In the genomic region with DNA sequence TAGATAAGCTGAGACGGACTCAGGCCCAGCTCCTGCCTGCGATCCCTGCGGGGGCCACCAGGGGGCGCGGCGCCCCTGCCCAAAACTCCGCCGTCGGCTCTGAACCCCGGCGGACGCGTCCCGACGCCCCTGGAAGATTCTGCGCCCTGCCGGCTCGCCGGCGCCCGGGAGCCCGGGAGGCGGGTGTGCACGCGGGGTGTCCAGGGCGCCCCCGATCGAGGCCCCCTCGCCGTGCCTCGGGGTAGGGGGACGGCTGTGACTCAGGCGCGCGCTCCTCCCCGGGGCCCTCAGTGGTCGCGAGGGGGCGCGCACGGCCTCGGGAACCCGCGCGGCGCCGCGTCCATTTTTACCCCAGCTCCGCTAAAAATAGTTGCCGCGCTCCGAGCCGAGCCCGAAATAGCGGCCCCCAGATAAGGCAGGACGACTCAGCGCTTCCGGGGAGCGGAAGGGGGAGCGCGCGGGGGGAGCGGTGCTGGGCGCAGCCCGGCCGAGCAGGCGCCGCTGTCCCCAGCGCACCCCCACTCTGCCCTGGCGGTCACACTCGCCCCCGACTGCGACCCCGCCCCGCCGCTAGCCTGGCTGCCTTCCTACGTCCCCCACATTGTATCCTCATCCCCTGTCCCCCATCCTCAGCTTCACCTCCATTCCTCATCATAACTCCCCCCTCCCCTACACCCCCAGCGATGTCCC, we compare ENCODE assay signal across 1 cellular context.
A peak's percentile ranks its signal among the peaks of the same experiment; 100 is the strongest.
TF ChIP-seq lines count a peak whose summit lies in the region.

No MANE protein-coding gene starts in this region.

TF ChIP-seq in GM12878, 131 proteins besides CTCF, POLR2A, EP300 and RAD21 (continued from another document and continues in another):
- TF ChIP-seq BCLAF1 (IDR thresholded peaks at IDR 0.05) (no peak), ASH2L (IDR thresholded peaks at IDR 0.05; ENCODE audit: borderline replicate concordance, low read depth) (peak; percentile 78; the same call in 1 of the 2 replicates), STAT1 (conservative IDR thresholded peaks at IDR 0.05) (peak; percentile 93; the same call in 1 of the 2 replicates), MYB (IDR thresholded peaks at IDR 0.05; ENCODE audit: borderline replicate concordance, low read depth, low read length) (no peak), STAT3 (IDR thresholded peaks at IDR 0.05; ENCODE audit: low read depth, low read length) (no peak), MAX (IDR thresholded peaks at IDR 0.05; ENCODE audit: low read depth, low read length) (no peak), NRF1 (conservative IDR thresholded peaks at IDR 0.05; ENCODE audit: low read depth, low read length) (no peak), TCF12 (IDR thresholded peaks at IDR 0.05; ENCODE audit: low read depth, low read length) (0 out of 2 replicates have a peak, but pooled peaks have one; percentile 21), IKZF1 (conservative IDR thresholded peaks at IDR 0.05) (peak; percentile 97), RB1 (IDR thresholded peaks at IDR 0.05; ENCODE audit: borderline replicate concordance) (peak; percentile 92), BHLHE40 (IDR thresholded peaks at IDR 0.05; ENCODE audit: borderline replicate concordance in 1 of 2, low read depth in 2 of 2, low read length in 1 of 2) (peak; percentile 18 to 74; a peak in 2 of 4 replicates), MEF2A (IDR thresholded peaks at IDR 0.05; ENCODE audit: insufficient read depth, low read depth, low read length) (peak; percentile 99), RBBP5 (conservative IDR thresholded peaks at IDR 0.05) (0 out of 2 replicates have a peak, but pooled peaks have one; percentile 49), RCOR1 (conservative IDR thresholded peaks at IDR 0.05; ENCODE audit: low read depth, low read length) (no peak; the same call in 1 of the 2 replicates), ZNF384 (IDR thresholded peaks at IDR 0.05; ENCODE audit: borderline replicate concordance, low read depth, low read length) (no peak), ZNF24 (IDR thresholded peaks at IDR 0.05) (0 out of 2 replicates have a peak, but pooled peaks have one; percentile 72), NR2C1 (IDR thresholded peaks at IDR 0.05) (peak; percentile 43; the same call in 1 of the 2 replicates), BRCA1 (IDR thresholded peaks at IDR 0.05; ENCODE audit: low read depth, low read length) (no peak), YY1 (IDR thresholded peaks at IDR 0.05; ENCODE audit: low read depth, low read length) (peak; percentile 91), MXI1 (IDR thresholded peaks at IDR 0.05; ENCODE audit: low read depth, low read length) (no peak), BACH1 (IDR thresholded peaks at IDR 0.05; ENCODE audit: borderline replicate concordance) (peak; percentile 75; the same call in 1 of the 2 replicates), GATAD2B (conservative IDR thresholded peaks at IDR 0.05; ENCODE audit: low read depth) (peak; percentile 99), IKZF2 (IDR thresholded peaks at IDR 0.05) (no peak), KAT2A (conservative IDR thresholded peaks at IDR 0.05; ENCODE audit: control insufficient read depth, low read depth, low read length) (no peak), FOS (IDR thresholded peaks at IDR 0.05; ENCODE audit: borderline replicate concordance, extremely low read depth, insufficient read length) (no peak), EGR1 (IDR thresholded peaks at IDR 0.05; ENCODE audit: borderline replicate concordance in 1 of 2, low read depth in 2 of 2, low read length in 2 of 2) (no peak), SIX5 (IDR thresholded peaks at IDR 0.05; ENCODE audit: low read depth, low read length, severe bottlenecking) (peak; percentile 16), IRF4 (IDR thresholded peaks at IDR 0.05; ENCODE audit: low read depth, low read length) (no peak), PRDM15 (CRISPR knock-in tag; IDR thresholded peaks at IDR 0.05) (no peak), PAX8 (IDR thresholded peaks at IDR 0.05) (no peak), FOXK2 (IDR thresholded peaks at IDR 0.05) (no peak), NBN (IDR thresholded peaks at IDR 0.05) (no peak), MTA3 (IDR thresholded peaks at IDR 0.05; ENCODE audit: borderline replicate concordance, low read length) (no peak), CREM (IDR thresholded peaks at IDR 0.05; ENCODE audit: low read depth) (0 out of 2 replicates have a peak, but pooled peaks have one; percentile 32), SREBF1 (IDR thresholded peaks at IDR 0.05; ENCODE audit: low read length) (no peak), HDAC6 (IDR thresholded peaks at IDR 0.05; ENCODE audit: unreplicated experiment) (no peak), EZH2 (IDR thresholded peaks at IDR 0.05; ENCODE audit: borderline replicate concordance, control insufficient read depth, low read depth, low read length) (no peak), CBX3 (IDR thresholded peaks at IDR 0.05; ENCODE audit: borderline replicate concordance, low read depth) (no peak), MYC (IDR thresholded peaks at IDR 0.05; ENCODE audit: insufficient read depth, insufficient read length, insufficient replicate concordance, low read length, severe bottlenecking) (no peak), TBL1XR1 (IDR thresholded peaks at IDR 0.05; ENCODE audit: low read depth, low read length) (peak; percentile 87)
- TF ChIP-seq, protein P1, sequence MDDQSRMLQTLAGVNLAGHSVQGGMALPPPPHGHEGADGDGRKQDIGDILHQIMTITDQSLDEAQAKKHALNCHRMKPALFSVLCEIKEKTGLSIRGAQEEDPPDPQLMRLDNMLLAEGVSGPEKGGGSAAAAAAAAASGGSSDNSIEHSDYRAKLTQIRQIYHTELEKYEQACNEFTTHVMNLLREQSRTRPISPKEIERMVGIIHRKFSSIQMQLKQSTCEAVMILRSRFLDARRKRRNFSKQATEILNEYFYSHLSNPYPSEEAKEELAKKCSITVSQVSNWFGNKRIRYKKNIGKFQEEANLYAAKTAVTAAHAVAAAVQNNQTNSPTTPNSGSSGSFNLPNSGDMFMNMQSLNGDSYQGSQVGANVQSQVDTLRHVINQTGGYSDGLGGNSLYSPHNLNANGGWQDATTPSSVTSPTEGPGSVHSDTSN (IDR thresholded peaks at IDR 0.05; ENCODE audit: insufficient replicate concordance, low read depth, low read length): no peak
- TF ChIP-seq, protein P2, sequence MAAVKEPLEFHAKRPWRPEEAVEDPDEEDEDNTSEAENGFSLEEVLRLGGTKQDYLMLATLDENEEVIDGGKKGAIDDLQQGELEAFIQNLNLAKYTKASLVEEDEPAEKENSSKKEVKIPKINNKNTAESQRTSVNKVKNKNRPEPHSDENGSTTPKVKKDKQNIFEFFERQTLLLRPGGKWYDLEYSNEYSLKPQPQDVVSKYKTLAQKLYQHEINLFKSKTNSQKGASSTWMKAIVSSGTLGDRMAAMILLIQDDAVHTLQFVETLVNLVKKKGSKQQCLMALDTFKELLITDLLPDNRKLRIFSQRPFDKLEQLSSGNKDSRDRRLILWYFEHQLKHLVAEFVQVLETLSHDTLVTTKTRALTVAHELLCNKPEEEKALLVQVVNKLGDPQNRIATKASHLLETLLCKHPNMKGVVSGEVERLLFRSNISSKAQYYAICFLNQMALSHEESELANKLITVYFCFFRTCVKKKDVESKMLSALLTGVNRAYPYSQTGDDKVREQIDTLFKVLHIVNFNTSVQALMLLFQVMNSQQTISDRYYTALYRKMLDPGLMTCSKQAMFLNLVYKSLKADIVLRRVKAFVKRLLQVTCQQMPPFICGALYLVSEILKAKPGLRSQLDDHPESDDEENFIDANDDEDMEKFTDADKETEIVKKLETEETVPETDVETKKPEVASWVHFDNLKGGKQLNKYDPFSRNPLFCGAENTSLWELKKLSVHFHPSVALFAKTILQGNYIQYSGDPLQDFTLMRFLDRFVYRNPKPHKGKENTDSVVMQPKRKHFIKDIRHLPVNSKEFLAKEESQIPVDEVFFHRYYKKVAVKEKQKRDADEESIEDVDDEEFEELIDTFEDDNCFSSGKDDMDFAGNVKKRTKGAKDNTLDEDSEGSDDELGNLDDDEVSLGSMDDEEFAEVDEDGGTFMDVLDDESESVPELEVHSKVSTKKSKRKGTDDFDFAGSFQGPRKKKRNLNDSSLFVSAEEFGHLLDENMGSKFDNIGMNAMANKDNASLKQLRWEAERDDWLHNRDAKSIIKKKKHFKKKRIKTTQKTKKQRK (IDR thresholded peaks at IDR 0.05; ENCODE audit: low read depth, low read length): no peak
- TF ChIP-seq, protein P3, sequence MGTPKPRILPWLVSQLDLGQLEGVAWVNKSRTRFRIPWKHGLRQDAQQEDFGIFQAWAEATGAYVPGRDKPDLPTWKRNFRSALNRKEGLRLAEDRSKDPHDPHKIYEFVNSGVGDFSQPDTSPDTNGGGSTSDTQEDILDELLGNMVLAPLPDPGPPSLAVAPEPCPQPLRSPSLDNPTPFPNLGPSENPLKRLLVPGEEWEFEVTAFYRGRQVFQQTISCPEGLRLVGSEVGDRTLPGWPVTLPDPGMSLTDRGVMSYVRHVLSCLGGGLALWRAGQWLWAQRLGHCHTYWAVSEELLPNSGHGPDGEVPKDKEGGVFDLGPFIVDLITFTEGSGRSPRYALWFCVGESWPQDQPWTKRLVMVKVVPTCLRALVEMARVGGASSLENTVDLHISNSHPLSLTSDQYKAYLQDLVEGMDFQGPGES (IDR thresholded peaks at IDR 0.05): no peak
- TF ChIP-seq, protein P4, sequence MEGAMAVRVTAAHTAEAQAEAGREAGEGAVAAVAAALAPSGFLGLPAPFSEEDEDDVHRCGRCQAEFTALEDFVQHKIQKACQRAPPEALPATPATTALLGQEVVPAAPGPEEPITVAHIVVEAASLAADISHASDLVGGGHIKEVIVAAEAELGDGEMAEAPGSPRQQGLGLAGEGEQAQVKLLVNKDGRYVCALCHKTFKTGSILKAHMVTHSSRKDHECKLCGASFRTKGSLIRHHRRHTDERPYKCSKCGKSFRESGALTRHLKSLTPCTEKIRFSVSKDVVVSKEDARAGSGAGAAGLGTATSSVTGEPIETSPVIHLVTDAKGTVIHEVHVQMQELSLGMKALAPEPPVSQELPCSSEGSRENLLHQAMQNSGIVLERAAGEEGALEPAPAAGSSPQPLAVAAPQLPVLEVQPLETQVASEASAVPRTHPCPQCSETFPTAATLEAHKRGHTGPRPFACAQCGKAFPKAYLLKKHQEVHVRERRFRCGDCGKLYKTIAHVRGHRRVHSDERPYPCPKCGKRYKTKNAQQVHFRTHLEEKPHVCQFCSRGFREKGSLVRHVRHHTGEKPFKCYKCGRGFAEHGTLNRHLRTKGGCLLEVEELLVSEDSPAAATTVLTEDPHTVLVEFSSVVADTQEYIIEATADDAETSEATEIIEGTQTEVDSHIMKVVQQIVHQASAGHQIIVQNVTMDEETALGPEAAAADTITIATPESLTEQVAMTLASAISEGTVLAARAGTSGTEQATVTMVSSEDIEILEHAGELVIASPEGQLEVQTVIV (IDR thresholded peaks at IDR 0.05; ENCODE audit: borderline replicate concordance, partially characterized antibody): no peak
